Comparison of ENCODE assay signal across 10 cellular contexts in the genomic region with DNA sequence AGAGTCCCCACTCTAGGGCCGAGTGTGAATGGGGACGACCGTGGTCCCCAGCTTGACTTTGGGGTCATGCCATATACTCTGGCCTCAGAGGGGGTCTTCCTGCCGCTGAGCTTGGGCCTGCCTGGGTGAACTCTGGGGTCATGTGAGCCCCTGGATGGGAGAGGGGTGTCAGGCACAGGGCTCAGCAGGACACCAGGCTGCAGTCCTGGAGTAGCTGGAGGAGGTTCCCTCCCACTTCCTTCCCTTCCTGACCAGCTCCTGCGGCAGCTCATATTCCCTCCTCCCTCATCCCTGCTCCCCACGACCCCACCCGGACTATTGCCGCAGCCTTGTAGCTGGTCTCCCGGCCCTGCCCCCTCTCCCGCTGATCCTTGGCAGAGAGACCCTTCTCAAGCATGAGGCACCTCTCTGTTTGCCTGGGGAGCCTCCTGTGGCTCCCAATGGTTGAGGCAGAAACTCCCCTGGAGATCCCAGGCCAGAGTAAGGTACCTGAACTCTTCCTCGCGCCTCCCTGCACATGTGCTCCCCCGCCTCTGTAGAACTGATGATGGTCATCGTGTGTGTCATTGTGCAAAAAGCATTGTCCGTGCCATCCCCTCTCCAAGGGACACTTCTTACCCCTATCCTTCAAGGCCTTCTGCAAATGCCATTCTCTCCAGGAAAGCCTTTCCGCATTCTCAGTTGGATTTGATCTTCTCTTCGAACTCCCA. TPM values are rescaled to one million over a fixed set of nuclear protein-coding genes. Genes with fewer than 3 reads are reported as not detected.
A peak's percentile ranks its signal among the peaks of the same experiment; 100 is the strongest.
DNase-seq lines count a peak whose midpoint lies in the region; ATAC-seq and TF ChIP-seq lines count a peak whose summit lies in the region.
"Had no signal": no experiment of that assay in that cellular context is flagged by ENCODE, and none has a peak within 500 bp of the region (broad histone marks: within the 10 kb centered on the region; RNA-seq: fewer than 3 reads in every experiment).

No MANE protein-coding gene starts in this region.

- peak overlapping the region; percentile 100 for H3K4me3 Mint-ChIP-seq in activated naive CD8-positive, alpha-beta T cell treated with anti-CD3 and anti-CD28 coated beads, Interleukin-2, amount 50 U/mL, for 24 hours
- H3K4me3 Mint-ChIP-seq in stimulated activated memory B cell treated with anti-CD40 and anti-IgM and Interleukin-4, amounts not matched to agents 10 μg/mL and 1 μg/mL and 100 μg/mL, for 72 hours = peak overlapping the region; percentile 98

- intact Hi-C loops in IMR-90 (cut with micrococcal nuclease) = no loop called here

- BruUV-seq in IMR-90 (replicated peaks; lab: Mats Ljungman, UMichigan) = no TSS peak

- peak overlapping the region; percentile 68 for H2AFZ ChIP-seq in IMR-90 (replicated peaks; ENCODE audit: low read length, poor library complexity)

- CTCF ChIA-PET in IMR-90 (lab: Yijun Ruan, JAX) = interaction anchor here (0.9 kb wide), 1 partner anchor 44 kb away, joined by 3 read pairs; no protein-coding TSS in a partner anchor

- H3K18ac ChIP-seq in IMR-90 (ENCODE audit: low read depth, low read length) = no peak overlapping the region

- H3K9me3 ChIP-seq in IMR-90 (ENCODE audit: control insufficient read depth, insufficient read depth, low read length) (no peaks in the 10 kb centered on the region), MG63 (no peaks in the 10 kb centered on the region)

- peak overlapping the region; percentile 100 for H3K27ac Mint-ChIP-seq in activated naive CD8-positive, alpha-beta T cell treated with anti-CD3 and anti-CD28 coated beads, Interleukin-2, amount 50 U/mL, for 24 hours
- peak overlapping the region; percentile 93 for H3K27ac Mint-ChIP-seq in stimulated activated memory B cell treated with anti-CD40 and anti-IgM and Interleukin-4, amounts not matched to agents 10 μg/mL and 1 μg/mL and 100 μg/mL, for 72 hours
- H3K27ac Mint-ChIP-seq: GM23338 had no signal

- no peak for TF ChIP-seq CTCF in IMR-90 (conservative IDR thresholded peaks at IDR 0.05; ENCODE audit: low read depth, low read length)

- no peak overlapping the region; the same call in 1 of the 2 replicates for H3K9ac ChIP-seq in IMR-90 (ENCODE audit: low read depth, low read length)

- 25% methylated on average over 7 of the region's 17 CpGs; no CpG with 5 or more reads in 1 of the 2 experiments for WGBS in IMR-90 (ENCODE audit: extremely low coverage in 2 of 2, insufficient read length in 1 of 2), 2 experiments

- H2BK15ac ChIP-seq in IMR-90 (ENCODE audit: low read depth, low read length) = no peak overlapping the region

- in situ Hi-C loops in IMR-90 (cut with MboI; ENCODE audit: low sequenced_read_pairs) = no loop called here

- no peak for TF ChIP-seq RAD21 in IMR-90 (IDR thresholded peaks at IDR 0.05; ENCODE audit: low read length)

- H3K14ac ChIP-seq in IMR-90 (replicated peaks; ENCODE audit: low read depth, low read length) = 0 out of 2 replicates have a peak overlapping the region, but pooled peaks have one; percentile 4

- 0 out of 2 replicates have a peak, but pooled peaks cover 5% of the 10 kb centered on the region for H3K9me1 ChIP-seq in IMR-90 (ENCODE audit: insufficient read depth, low read length)

- POLR2A ChIA-PET in IMR-90 (lab: Charles Lee; ENCODE audit: unreplicated experiment) = interaction anchor here (1.1 kb wide), 1 partner anchor 9 kb away, joined by 3 read pairs; no protein-coding TSS in a partner anchor

- peak overlapping the region; percentile 53 for H2AK9ac ChIP-seq in IMR-90 (replicated peaks; ENCODE audit: low read depth, low read length, poor library complexity)

- H3K36me3 ChIP-seq in IMR-90 (ENCODE audit: control insufficient read depth, insufficient read depth, low read length) = no peaks in the 10 kb centered on the region
- no peaks in the 10 kb centered on the region for H3K36me3 ChIP-seq in MG63

- H3K4me2 ChIP-seq in IMR-90 (ENCODE audit: low read depth, low read length) = peak overlapping the region; percentile 77
- H3K4me2 ChIP-seq: GM23338 had no signal

- H3K79me1 ChIP-seq in IMR-90 (ENCODE audit: low read depth in 1 of 2, low read length in 2 of 2) = 0 out of 4 replicates have a peak, but pooled peaks cover 0 to 10% of the 10 kb centered on the region in 2 experiments

- 0 out of 2 replicates have a peak, but pooled peaks have one; percentile 13 for ATAC-seq in IMR-90 (ENCODE audit: low read depth)
- no peak for ATAC-seq in activated naive CD8-positive, alpha-beta T cell treated with anti-CD3 and anti-CD28 coated beads, Interleukin-2, amount 50 U/mL, for 24 hours
- no peak for ATAC-seq in stimulated activated memory B cell treated with anti-CD40 and anti-IgM and Interleukin-4, amounts not matched to agents 10 μg/mL and 1 μg/mL and 100 μg/mL, for 72 hours

- peaks cover under 1% of the 10 kb centered on the region for H3K27me3 Mint-ChIP-seq in activated naive CD8-positive, alpha-beta T cell treated with anti-CD3 and anti-CD28 coated beads, Interleukin-2, amount 50 U/mL, for 24 hours
- no peaks in the 10 kb centered on the region for H3K27me3 Mint-ChIP-seq in stimulated activated memory B cell treated with anti-CD40 and anti-IgM and Interleukin-4, amounts not matched to agents 10 μg/mL and 1 μg/mL and 100 μg/mL, for 72 hours

- dilution Hi-C loops in IMR-90 (cut with HindIII; ENCODE audit: low sequenced_read_pairs, unreplicated experiment) = no loop called here

- H4K5ac ChIP-seq in IMR-90 (ENCODE audit: low read depth, low read length) = no peak overlapping the region

- H2AK5ac ChIP-seq in IMR-90 (ENCODE audit: low read depth, low read length) = 0 out of 2 replicates have a peak overlapping the region, but pooled peaks have one; percentile 48

- H4K20me1 ChIP-seq in IMR-90 (ENCODE audit: insufficient read depth, low read length) = no peaks in the 10 kb centered on the region; the same call in 1 of the 2 replicates

- H3K27ac ChIP-seq in IMR-90 (ENCODE audit: insufficient read depth, low read length) (no peak overlapping the region), layer of hippocampus (ENCODE audit: low read depth, low read length) (peak overlapping the region; percentile 35)

- TF ChIP-seq POLR2A in IMR-90 (IDR thresholded peaks at IDR 0.05; ENCODE audit: low read depth, low read length) = no peak

- peaks cover 5% of the 10 kb centered on the region for H3K9me3 Mint-ChIP-seq in activated naive CD8-positive, alpha-beta T cell treated with anti-CD3 and anti-CD28 coated beads, Interleukin-2, amount 50 U/mL, for 24 hours
- peaks cover 4% of the 10 kb centered on the region for H3K9me3 Mint-ChIP-seq in stimulated activated memory B cell treated with anti-CD40 and anti-IgM and Interleukin-4, amounts not matched to agents 10 μg/mL and 1 μg/mL and 100 μg/mL, for 72 hours
- H3K9me3 Mint-ChIP-seq: GM23338 had no signal

- H3K4me1 ChIP-seq in IMR-90 (ENCODE audit: control insufficient read depth, insufficient read depth, low read length) = peaks cover 5% of the 10 kb centered on the region

- no peak overlapping the region for H4K91ac ChIP-seq in IMR-90 (ENCODE audit: insufficient read depth, low read depth, low read length)

- peak overlapping the region; percentile 64; the same call in 1 of the 2 replicates for H3K23ac ChIP-seq in IMR-90 (ENCODE audit: low read depth, low read length)

- H3K4me1 Mint-ChIP-seq in activated naive CD8-positive, alpha-beta T cell treated with anti-CD3 and anti-CD28 coated beads, Interleukin-2, amount 50 U/mL, for 24 hours = peaks cover 73% of the 10 kb centered on the region
- peaks cover 89% of the 10 kb centered on the region for H3K4me1 Mint-ChIP-seq in stimulated activated memory B cell treated with anti-CD40 and anti-IgM and Interleukin-4, amounts not matched to agents 10 μg/mL and 1 μg/mL and 100 μg/mL, for 72 hours

- H3K56ac ChIP-seq in IMR-90 (ENCODE audit: extremely low read depth, insufficient read depth, low read length) = no peak overlapping the region

- H3K27me3 ChIP-seq in IMR-90 (ENCODE audit: control insufficient read depth, insufficient read depth, low read length) (no peaks in the 10 kb centered on the region), layer of hippocampus (ENCODE audit: control insufficient read depth, insufficient read depth, low read length) (peaks cover 6% of the 10 kb centered on the region), MG63 (no peaks in the 10 kb centered on the region)

- peak overlapping the region; percentile 39 for H3K4ac ChIP-seq in IMR-90 (ENCODE audit: low read depth, low read length)

- no peak overlapping the region; the same call in 1 of the 2 replicates for H2BK120ac ChIP-seq in IMR-90 (ENCODE audit: low read depth, low read length)

- no peak overlapping the region for H2BK20ac ChIP-seq in IMR-90 (ENCODE audit: low read depth, low read length)

- H2BK5ac ChIP-seq in IMR-90 (ENCODE audit: low read depth, low read length, poor library complexity, severe bottlenecking) = no peak overlapping the region

- DNase-seq in IMR-90 = no peak
- DNase-seq in activated naive CD8-positive, alpha-beta T cell treated with anti-CD3 and anti-CD28 coated beads, Interleukin-2, amount 50 U/mL, for 24 hours = no peak
- no peak for DNase-seq in MG63
- no peak for DNase-seq in NCI-H2029 treated with DMSO at 0.1 percent for 48 hours (lab: John Stamatoyannopoulos, UW)
- DNase-seq in NCI-H82 (lab: John Stamatoyannopoulos, UW) = no peak
- no peak for DNase-seq in NAMALWA (ENCODE audit: low spot score)
- DNase-seq: NK-92 treated with Interleukin-12 subunit alpha and Interleukin-12 subunit beta, amount 100 ng/mL, for 24 hours had no signal

- H4K8ac ChIP-seq in IMR-90 (ENCODE audit: low read depth in 2 of 2, low read length in 2 of 2) = no peak overlapping the region

- peaks cover 46% of the 10 kb centered on the region for H3K36me3 Mint-ChIP-seq in activated naive CD8-positive, alpha-beta T cell treated with anti-CD3 and anti-CD28 coated beads, Interleukin-2, amount 50 U/mL, for 24 hours (ENCODE audit: low read depth)
- H3K36me3 Mint-ChIP-seq in stimulated activated memory B cell treated with anti-CD40 and anti-IgM and Interleukin-4, amounts not matched to agents 10 μg/mL and 1 μg/mL and 100 μg/mL, for 72 hours = peaks cover 54% of the 10 kb centered on the region

- H3K4me3 ChIP-seq in IMR-90 (ENCODE audit: insufficient read depth, low read depth, low read length) (peak overlapping the region; percentile 3; the same call in 1 of the 2 replicates), MG63 (no peak overlapping the region)
- H3K4me3 ChIP-seq: GM23338 had no signal

TF ChIP-seq in IMR-90, 13 proteins besides CTCF, POLR2A, EP300 and RAD21 (continues in another document):
- TF ChIP-seq NFE2L2 (IDR thresholded peaks at IDR 0.05; ENCODE audit: low read depth, low read length) = no peak

RNA-seq across cellular contexts. Expression of gene TNFRSF1B, which starts 1.8 kb away (rescaled TPM):
- 4.3 and 5.0 TPM in 2 replicates for total RNA-seq in IMR-90 (2012; rRNA removed)
- polyA plus RNA-seq in IMR-90 (2012; rRNA removed) = 8.6 and 8.9 TPM in 2 replicates
- 6.3 and 11.9 TPM in 2 replicates for polyA plus RNA-seq in IMR-90 (2012; cell fraction: cytosol; rRNA removed)
- 4.3 and 6.7 TPM in 2 replicates for polyA plus RNA-seq in IMR-90 (2012; cell fraction: nucleus; rRNA removed; ENCODE audit: low replicate concordance)
- total RNA-seq in MG63 (2014; rRNA removed; shearing (Covaris generic); ENCODE audit: low replicate concordance) = 2.5 and 3.9 TPM in 2 replicates
